Comparison of ENCODE assay signal across 15 cellular contexts in the genomic region with DNA sequence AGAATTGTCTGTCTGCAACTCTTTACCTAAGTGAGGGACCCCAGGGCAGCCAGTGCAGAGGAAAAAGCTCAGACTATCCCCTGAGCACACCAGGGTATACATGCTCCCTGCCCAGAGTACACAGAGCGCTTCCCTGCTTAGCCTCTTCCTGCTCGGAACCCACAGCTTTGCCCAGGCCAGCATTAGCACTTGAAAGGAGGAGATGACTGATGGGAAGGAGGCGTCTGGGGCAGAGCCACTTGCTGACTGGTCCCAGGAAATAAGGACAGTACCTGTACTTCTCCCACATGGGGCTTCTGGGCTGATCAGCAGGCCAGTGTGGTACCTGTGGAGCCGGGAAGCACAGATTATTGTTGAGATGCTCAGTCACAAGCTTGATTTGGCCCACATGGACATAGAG. TPM values are rescaled to one million over a fixed set of nuclear protein-coding genes. Genes with fewer than 3 reads are reported as not detected.
A peak's percentile ranks its signal among the peaks of the same experiment; 100 is the strongest.
DNase-seq lines count a peak whose midpoint lies in the region; ATAC-seq and TF ChIP-seq lines count a peak whose summit lies in the region.
"Had no signal": no experiment of that assay in that cellular context is flagged by ENCODE, and none has a peak within 500 bp of the region (broad histone marks: within the 10 kb centered on the region; RNA-seq: fewer than 3 reads in every experiment).

No MANE protein-coding gene starts in this region.

- no peaks in the 10 kb centered on the region for H3K9me3 Mint-ChIP-seq in brain
- H3K9me3 Mint-ChIP-seq in activated CD8-positive, alpha-beta T cell treated with anti-CD3 and anti-CD28 coated beads for 36 hours: no peaks in the 10 kb centered on the region
- H3K9me3 Mint-ChIP-seq: activated naive CD4-positive, alpha-beta T cell treated with anti-CD3 and anti-CD28 coated beads, Interleukin-2, amount 50 U/mL, for 24 hours; stimulated activated memory B cell treated with anti-CD40 and anti-IgM and Interleukin-4, amounts not matched to agents 10 μg/mL and 1 μg/mL and 100 μg/mL, for 72 hours had no signal

- peak overlapping the region; percentile 36 to 89 (median 79) for H3K27ac Mint-ChIP-seq in brain
- H3K27ac Mint-ChIP-seq in activated CD8-positive, alpha-beta T cell treated with anti-CD3 and anti-CD28 coated beads for 36 hours: no peak overlapping the region
- H3K27ac Mint-ChIP-seq: activated naive CD4-positive, alpha-beta T cell treated with anti-CD3 and anti-CD28 coated beads, Interleukin-2, amount 50 U/mL, for 24 hours; stimulated activated memory B cell treated with anti-CD40 and anti-IgM and Interleukin-4, amounts not matched to agents 10 μg/mL and 1 μg/mL and 100 μg/mL, for 72 hours had no signal

- H3K27ac ChIP-seq in cardiac muscle cell (peak overlapping the region; percentile 53), stomach smooth muscle (ENCODE audit: low read length) (peak overlapping the region; percentile 86)
- H3K27ac ChIP-seq: KMS-11, prostate gland had no signal

- POLR2A ChIA-PET in activated CD8-positive, alpha-beta T cell treated with anti-CD3 and anti-CD28 coated beads for 36 hours (lab: Charles Lee): interaction anchor here (0.6 to 0.7 kb wide), 3 partner anchors 14 to 282 kb away, joined by 3 read pairs; no protein-coding TSS in a partner anchor

- DNase-seq in cardiac muscle cell (ENCODE audit: low read depth in 1 of 2, low spot score in 1 of 2) (no peak), left cardiac atrium (no peak), islet precursor cell (peak; percentile 53), NCI-H1436 (lab: John Stamatoyannopoulos, UW) (no peak)
- no peak for DNase-seq in activated CD8-positive, alpha-beta T cell treated with anti-CD3 and anti-CD28 coated beads for 36 hours
- DNase-seq: activated CD4-positive, alpha-beta T cell treated with anti-CD3 and anti-CD28 coated beads, Interleukin-2, amount 50 U/mL, for 1 hour; effector memory CD4-positive, alpha-beta T cell; NCI-H2171 had no signal

- peaks cover 14% of the 10 kb centered on the region for H3K4me1 ChIP-seq in cardiac muscle cell (ENCODE audit: low read depth)
- H3K4me1 ChIP-seq in stomach smooth muscle (ENCODE audit: control insufficient read depth, insufficient read depth, low read length): peaks cover 40% of the 10 kb centered on the region
- H3K4me1 ChIP-seq: prostate gland had no signal

- TF ChIP-seq CTCF in cardiac muscle cell (IDR thresholded peaks at IDR 0.05; ENCODE audit: low read depth, low read length): no peak
- TF ChIP-seq CTCF in brain (conservative IDR thresholded peaks at IDR 0.05): no peak
- TF ChIP-seq CTCF in activated CD8-positive, alpha-beta T cell treated with anti-CD3 and anti-CD28 coated beads for 36 hours (IDR thresholded peaks at IDR 0.05): no peak

- no peaks in the 10 kb centered on the region for H3K27me3 Mint-ChIP-seq in brain
- H3K27me3 Mint-ChIP-seq in activated CD8-positive, alpha-beta T cell treated with anti-CD3 and anti-CD28 coated beads for 36 hours: no peaks in the 10 kb centered on the region
- H3K27me3 Mint-ChIP-seq: activated naive CD4-positive, alpha-beta T cell treated with anti-CD3 and anti-CD28 coated beads, Interleukin-2, amount 50 U/mL, for 24 hours; stimulated activated memory B cell treated with anti-CD40 and anti-IgM and Interleukin-4, amounts not matched to agents 10 μg/mL and 1 μg/mL and 100 μg/mL, for 72 hours had no signal

- ATAC-seq in left cardiac atrium (no peak), HG02852 (IDR thresholded peaks at IDR 0.05; ENCODE audit: unreplicated experiment) (no peak)
- ATAC-seq in activated CD8-positive, alpha-beta T cell treated with anti-CD3 and anti-CD28 coated beads for 36 hours: no peak
- ATAC-seq: stimulated activated memory B cell treated with anti-CD40 and anti-IgM and Interleukin-4, amounts not matched to agents 10 μg/mL and 1 μg/mL and 100 μg/mL, for 72 hours had no signal

- no peak overlapping the region for H3K4me3 Mint-ChIP-seq in brain
- H3K4me3 Mint-ChIP-seq in activated CD8-positive, alpha-beta T cell treated with anti-CD3 and anti-CD28 coated beads for 36 hours: no peak overlapping the region
- H3K4me3 Mint-ChIP-seq: activated naive CD4-positive, alpha-beta T cell treated with anti-CD3 and anti-CD28 coated beads, Interleukin-2, amount 50 U/mL, for 24 hours; stimulated activated memory B cell treated with anti-CD40 and anti-IgM and Interleukin-4, amounts not matched to agents 10 μg/mL and 1 μg/mL and 100 μg/mL, for 72 hours had no signal

- intact Hi-C loops in left cardiac atrium (cut with DNase I): loop anchor here (5.0 kb wide), 1 partner anchor 51 kb away; no protein-coding TSS in a partner anchor
- intact Hi-C loops in activated CD8-positive, alpha-beta T cell treated with anti-CD3 and anti-CD28 coated beads for 36 hours (cut with micrococcal nuclease): loop anchor here (5.0 kb wide), 1 partner anchor 94 kb away; the partner anchor contains the start of genes ACTR1A and SUFU

- H3K9me3 ChIP-seq in cardiac muscle cell (ENCODE audit: low read depth): no peaks in the 10 kb centered on the region
- no peaks in the 10 kb centered on the region for H3K9me3 ChIP-seq in stomach smooth muscle (ENCODE audit: control insufficient read depth in 2 of 2, low read length in 2 of 2)
- H3K9me3 ChIP-seq: prostate gland had no signal

- H3K27me3 ChIP-seq in cardiac muscle cell (no peaks in the 10 kb centered on the region), stomach smooth muscle (ENCODE audit: control insufficient read depth in 1 of 2, insufficient read depth in 2 of 2, low read length in 2 of 2) (no peaks in the 10 kb centered on the region)

- H3K36me3 ChIP-seq in cardiac muscle cell (peaks cover 10% of the 10 kb centered on the region), stomach smooth muscle (ENCODE audit: control insufficient read depth in 2 of 2, insufficient read depth in 2 of 2, low read length in 2 of 2) (peaks cover 10 to 28% of the 10 kb centered on the region in 2 donors)
- H3K36me3 ChIP-seq: prostate gland had no signal

- peak overlapping the region in 1 of 2 donors; percentile 30 for H3K9ac ChIP-seq in stomach smooth muscle (ENCODE audit: low read length in 2 of 2)
- H3K9ac ChIP-seq: KMS-11 had no signal

- CTCF ChIA-PET in activated CD8-positive, alpha-beta T cell treated with anti-CD3 and anti-CD28 coated beads for 36 hours (lab: Charles Lee): interaction anchor here (0.9 to 5.1 kb wide), 15 partner anchors 9 to 267 kb away, joined by 3 to 29 read pairs (median 4); no protein-coding TSS in a partner anchor

- no peak overlapping the region for H3K4me3 ChIP-seq in cardiac muscle cell
- H3K4me3 ChIP-seq in stomach smooth muscle (ENCODE audit: low read length in 2 of 2): no peak overlapping the region
- H3K4me3 ChIP-seq: prostate gland had no signal

- H3K36me3 Mint-ChIP-seq in brain: peaks cover 22% of the 10 kb centered on the region
- H3K36me3 Mint-ChIP-seq in activated CD8-positive, alpha-beta T cell treated with anti-CD3 and anti-CD28 coated beads for 36 hours (ENCODE audit: low read depth): peaks cover 5% of the 10 kb centered on the region

- H3K4me1 Mint-ChIP-seq in brain: peaks cover 11% of the 10 kb centered on the region
- no peaks in the 10 kb centered on the region for H3K4me1 Mint-ChIP-seq in activated CD8-positive, alpha-beta T cell treated with anti-CD3 and anti-CD28 coated beads for 36 hours (ENCODE audit: low read depth)
- H3K4me1 Mint-ChIP-seq: activated naive CD4-positive, alpha-beta T cell treated with anti-CD3 and anti-CD28 coated beads, Interleukin-2, amount 50 U/mL, for 24 hours; stimulated activated memory B cell treated with anti-CD40 and anti-IgM and Interleukin-4, amounts not matched to agents 10 μg/mL and 1 μg/mL and 100 μg/mL, for 72 hours had no signal

RNA-seq across cellular contexts. Expression of gene TRIM8, which starts 48.4 kb away (rescaled TPM):
- 100 and 130 TPM in 2 replicates for total RNA-seq in cardiac muscle cell
- 59.8 and 65.6 TPM in 2 replicates for polyA plus RNA-seq in cardiac muscle cell
- 100 to 1,000 TPM; 104 to 108 TPM for total RNA-seq in left cardiac atrium
- 97.4 TPM for polyA plus RNA-seq in brain (ENCODE audit: insufficient read depth, low read depth, low replicate concordance)
- 10 to 100 TPM; 39.5 to 39.8 TPM for total RNA-seq in activated CD8-positive, alpha-beta T cell treated with anti-CD3 and anti-CD28 coated beads for 36 hours
